In genomic region chr17:42268236-42268635, GRCh38 we compare ENCODE assay signal across 22 cellular contexts. TPM values are rescaled to one million over a fixed set of nuclear protein-coding genes. Genes with fewer than 3 reads are reported as not detected.
DNase-seq lines count a peak whose midpoint lies in the region; ATAC-seq and TF ChIP-seq lines count a peak whose summit lies in the region.
"Had no signal": no experiment of that assay in that cellular context is flagged by ENCODE, and none has a peak within 500 bp of the region (broad histone marks: within the 10 kb centered on the region; RNA-seq: fewer than 3 reads in every experiment).

No MANE protein-coding gene starts in this region.

- H3K4me1 Mint-ChIP-seq in activated CD4-positive, alpha-beta T cell treated with anti-CD3 and anti-CD28 coated beads for 36 hours, result peaks cover 69% of the 10 kb centered on the region
- peaks cover 65% of the 10 kb centered on the region for H3K4me1 Mint-ChIP-seq in CD8-positive, alpha-beta T cell (ENCODE audit: low read depth)
- peaks cover 61% of the 10 kb centered on the region for H3K4me1 Mint-ChIP-seq in activated T-helper 2 cell treated with anti-CD3 and anti-CD28 coated beads, Interferon-gamma antibody, Interleukin-2, Interleukin-4, amounts not matched to agents 10 μg/mL and 5 μg/mL and 100 μg/mL, durations not matched to agents 14 hours and 24 hours and 36 hours (ENCODE audit: low read depth)
- H3K4me1 Mint-ChIP-seq in naive thymus-derived CD8-positive, alpha-beta T cell, result peaks cover 18 to 72% (median 64%) of the 10 kb centered on the region in 4 donors

- H3K27me3 ChIP-seq in CD8-positive, alpha-beta T cell (ENCODE audit: insufficient read depth, low read length), result no peaks in the 10 kb centered on the region
- H3K27me3 ChIP-seq: BLaER1, breast epithelium, upper lobe of right lung had no signal

- intact Hi-C loops in activated CD4-positive, alpha-beta T cell treated with anti-CD3 and anti-CD28 coated beads for 36 hours (cut with DNase I, micrococcal nuclease), result loop anchor here (5.0 kb wide), 3 partner anchors 119 to 409 kb away; partner anchors contain the start of genes DNAJC7 (in 1 of the 2), PLEKHH3 (in 1 of the 2) and STAT3 (in 1 of the 2)
- intact Hi-C loops in CD8-positive, alpha-beta T cell (cut with DNase I, micrococcal nuclease), result no loop called here
- intact Hi-C loops in activated T-helper 2 cell treated with anti-CD3 and anti-CD28 coated beads, Interferon-gamma antibody, Interleukin-2, Interleukin-4, amounts not matched to agents 10 μg/mL and 5 μg/mL and 100 μg/mL, durations not matched to agents 14 hours and 24 hours and 36 hours (cut with micrococcal nuclease), result no loop called here

- DNase-seq in activated CD4-positive, alpha-beta T cell treated with anti-CD3 and anti-CD28 coated beads for 36 hours, result no peak
- DNase-seq in activated CD4-positive, alpha-beta T cell treated with anti-CD3 and anti-CD28 coated beads, Interleukin-2, amount 50 U/mL, for 1 hour, result no peak
- no peak for DNase-seq in CD8-positive, alpha-beta T cell
- DNase-seq in activated T-helper 2 cell treated with anti-CD3 and anti-CD28 coated beads, Interferon-gamma antibody, Interleukin-2, Interleukin-4, amounts not matched to agents 10 μg/mL and 5 μg/mL and 100 μg/mL, durations not matched to agents 14 hours and 24 hours and 36 hours (ENCODE audit: low spot score), result no peak
- no peak for DNase-seq in naive thymus-derived CD8-positive, alpha-beta T cell
- DNase-seq in SHP77 treated with DMSO at 0.1 percent for 48 hours (lab: John Stamatoyannopoulos, UW), result no peak
- no peak for DNase-seq in ureter (ENCODE audit: low spot score)
- DNase-seq: activated B cell treated with CpG ODN at 0.5 μM for 24 hours; DMS153; foreskin melanocyte; hypothalamus; NCI-H1436; NCI-H2171 treated with DMSO at 0.1 percent for 48 hours; Right ventricle myocardium superior; stimulated activated CD4-positive, alpha-beta T cell treated with anti-CD3 and anti-CD28 coated beads, Interleukin-1b, Interleukin-23, amount 100 ng/mL, for 48 hours; upper lobe of right lung had no signal

- H3K27ac Mint-ChIP-seq in activated CD4-positive, alpha-beta T cell treated with anti-CD3 and anti-CD28 coated beads for 36 hours, result peak overlapping the region; percentile 95
- peak overlapping the region; percentile 57 for H3K27ac Mint-ChIP-seq in CD8-positive, alpha-beta T cell
- H3K27ac Mint-ChIP-seq in activated T-helper 2 cell treated with anti-CD3 and anti-CD28 coated beads, Interferon-gamma antibody, Interleukin-2, Interleukin-4, amounts not matched to agents 10 μg/mL and 5 μg/mL and 100 μg/mL, durations not matched to agents 14 hours and 24 hours and 36 hours, result peak overlapping the region; percentile 93
- H3K27ac Mint-ChIP-seq in naive thymus-derived CD8-positive, alpha-beta T cell, result peak overlapping the region; percentile 39 to 98 (median 70)
- H3K27ac Mint-ChIP-seq: activated B cell treated with CpG ODN at 0.5 μM for 24 hours; dendritic cell treated with granulocyte-macrophage colony-stimulating factor and Interleukin-4, amounts not matched to agents 40 ng/mL and 50 ng/mL, for 4 days had no signal

- peaks cover 34% of the 10 kb centered on the region for H3K36me3 Mint-ChIP-seq in activated CD4-positive, alpha-beta T cell treated with anti-CD3 and anti-CD28 coated beads for 36 hours (ENCODE audit: low read depth)
- peaks cover 10% of the 10 kb centered on the region for H3K36me3 Mint-ChIP-seq in CD8-positive, alpha-beta T cell
- peaks cover 65% of the 10 kb centered on the region for H3K36me3 Mint-ChIP-seq in activated T-helper 2 cell treated with anti-CD3 and anti-CD28 coated beads, Interferon-gamma antibody, Interleukin-2, Interleukin-4, amounts not matched to agents 10 μg/mL and 5 μg/mL and 100 μg/mL, durations not matched to agents 14 hours and 24 hours and 36 hours (ENCODE audit: low read depth)
- peaks cover 0 to 5% (median 4%) of the 10 kb centered on the region in 3 donors for H3K36me3 Mint-ChIP-seq in naive thymus-derived CD8-positive, alpha-beta T cell

- H3K9me3 ChIP-seq in CD8-positive, alpha-beta T cell (ENCODE audit: low read length), result no peaks in the 10 kb centered on the region
- H3K9me3 ChIP-seq: breast epithelium, upper lobe of right lung had no signal

- H3K27ac ChIP-seq in CD8-positive, alpha-beta T cell (ENCODE audit: low read depth, low read length), result no peak overlapping the region
- H3K27ac ChIP-seq: BLaER1, breast epithelium, upper lobe of right lung had no signal

- peak overlapping the region; percentile 16 for H3K4me3 Mint-ChIP-seq in activated CD4-positive, alpha-beta T cell treated with anti-CD3 and anti-CD28 coated beads for 36 hours
- no peak overlapping the region for H3K4me3 Mint-ChIP-seq in CD8-positive, alpha-beta T cell
- H3K4me3 Mint-ChIP-seq in activated T-helper 2 cell treated with anti-CD3 and anti-CD28 coated beads, Interferon-gamma antibody, Interleukin-2, Interleukin-4, amounts not matched to agents 10 μg/mL and 5 μg/mL and 100 μg/mL, durations not matched to agents 14 hours and 24 hours and 36 hours (ENCODE audit: low read depth), result no peak overlapping the region
- H3K4me3 Mint-ChIP-seq in naive thymus-derived CD8-positive, alpha-beta T cell, result peak overlapping the region in 2 of 10 donors; percentile 2 to 23
- H3K4me3 Mint-ChIP-seq: activated B cell treated with CpG ODN at 0.5 μM for 24 hours; dendritic cell treated with granulocyte-macrophage colony-stimulating factor and Interleukin-4, amounts not matched to agents 40 ng/mL and 50 ng/mL, for 4 days had no signal

- no peak for ATAC-seq in activated CD4-positive, alpha-beta T cell treated with anti-CD3 and anti-CD28 coated beads for 36 hours
- ATAC-seq in CD8-positive, alpha-beta T cell, result no peak
- ATAC-seq in naive thymus-derived CD8-positive, alpha-beta T cell, result no peak
- ATAC-seq in HG03139 (IDR thresholded peaks at IDR 0.05; ENCODE audit: unreplicated experiment), result no peak
- ATAC-seq: GM12878, upper lobe of right lung had no signal

- POLR2A ChIA-PET in activated CD4-positive, alpha-beta T cell treated with anti-CD3 and anti-CD28 coated beads for 36 hours (lab: Charles Lee), result interaction anchor here (1.7 to 4.4 kb wide), 2 partner anchors 19 to 21 kb away, joined by 4 to 53 read pairs; no protein-coding TSS in a partner anchor
- POLR2A ChIA-PET in CD8-positive, alpha-beta T cell (lab: Charles Lee), result interaction anchor here (0.7 to 2.8 kb wide), 5 partner anchors 9 to 20 kb away, joined by 3 to 15 read pairs (median 3); partner anchors contain the start of gene STAT5A
- POLR2A ChIA-PET in naive thymus-derived CD8-positive, alpha-beta T cell (lab: Charles Lee), result interaction anchor here (1.6 to 4.2 kb wide), 3 partner anchors 8 to 20 kb away, joined by 5 to 46 read pairs (median 25); partner anchors contain the start of gene STAT5A

- H3K27me3 Mint-ChIP-seq in activated CD4-positive, alpha-beta T cell treated with anti-CD3 and anti-CD28 coated beads for 36 hours, result no peaks in the 10 kb centered on the region
- no peaks in the 10 kb centered on the region for H3K27me3 Mint-ChIP-seq in CD8-positive, alpha-beta T cell (ENCODE audit: low read depth)
- no peaks in the 10 kb centered on the region for H3K27me3 Mint-ChIP-seq in activated T-helper 2 cell treated with anti-CD3 and anti-CD28 coated beads, Interferon-gamma antibody, Interleukin-2, Interleukin-4, amounts not matched to agents 10 μg/mL and 5 μg/mL and 100 μg/mL, durations not matched to agents 14 hours and 24 hours and 36 hours (ENCODE audit: low read depth)
- H3K27me3 Mint-ChIP-seq in naive thymus-derived CD8-positive, alpha-beta T cell, result no peaks in the 10 kb centered on the region
- H3K27me3 Mint-ChIP-seq: activated B cell treated with CpG ODN at 0.5 μM for 24 hours; dendritic cell treated with granulocyte-macrophage colony-stimulating factor and Interleukin-4, amounts not matched to agents 40 ng/mL and 50 ng/mL, for 4 days had no signal

- H3K9me3 Mint-ChIP-seq in activated CD4-positive, alpha-beta T cell treated with anti-CD3 and anti-CD28 coated beads for 36 hours (ENCODE audit: low read depth), result peaks cover 2% of the 10 kb centered on the region
- no peaks in the 10 kb centered on the region for H3K9me3 Mint-ChIP-seq in CD8-positive, alpha-beta T cell
- peaks cover 3% of the 10 kb centered on the region for H3K9me3 Mint-ChIP-seq in activated T-helper 2 cell treated with anti-CD3 and anti-CD28 coated beads, Interferon-gamma antibody, Interleukin-2, Interleukin-4, amounts not matched to agents 10 μg/mL and 5 μg/mL and 100 μg/mL, durations not matched to agents 14 hours and 24 hours and 36 hours
- H3K9me3 Mint-ChIP-seq in naive thymus-derived CD8-positive, alpha-beta T cell, result no peaks in the 10 kb centered on the region
- H3K9me3 Mint-ChIP-seq: activated B cell treated with CpG ODN at 0.5 μM for 24 hours; dendritic cell treated with granulocyte-macrophage colony-stimulating factor and Interleukin-4, amounts not matched to agents 40 ng/mL and 50 ng/mL, for 4 days had no signal

- H3K36me3 ChIP-seq in CD8-positive, alpha-beta T cell (ENCODE audit: insufficient read depth, low read length), result no peaks in the 10 kb centered on the region
- H3K36me3 ChIP-seq: breast epithelium, upper lobe of right lung had no signal

- TF ChIP-seq CTCF in CD8-positive, alpha-beta T cell (IDR thresholded peaks at IDR 0.05), result no peak

- CTCF ChIA-PET in activated CD4-positive, alpha-beta T cell treated with anti-CD3 and anti-CD28 coated beads for 36 hours (lab: Charles Lee), result interaction anchor here (0.6 to 7.0 kb wide), 3 partner anchors 16 to 872 kb away, joined by 3 to 84 read pairs (median 20); no protein-coding TSS in a partner anchor
- CTCF ChIA-PET in CD8-positive, alpha-beta T cell (lab: Charles Lee), result interaction anchor here (1.1 to 3.8 kb wide), 3 partner anchors 22 to 46 kb away, joined by 3 to 19 read pairs (median 5); no protein-coding TSS in a partner anchor

- no peak overlapping the region for H3K4me3 ChIP-seq in CD8-positive, alpha-beta T cell (ENCODE audit: low read depth, low read length)
- H3K4me3 ChIP-seq: BLaER1, breast epithelium, GM12878, lung, upper lobe of right lung had no signal

- H3K4me1 ChIP-seq in CD8-positive, alpha-beta T cell (ENCODE audit: insufficient read depth, low read length), result peaks cover 46% of the 10 kb centered on the region

RNA-seq across cellular contexts. Expression of gene STAT5B, which starts 8.0 kb away (rescaled TPM):
- total RNA-seq in activated CD4-positive, alpha-beta T cell treated with anti-CD3 and anti-CD28 coated beads for 36 hours, result 100 to 1,000 TPM; 162 to 203 TPM
- total RNA-seq in CD8-positive, alpha-beta T cell, result 10 to 100 TPM; 85.2 to 85.5 TPM
- total RNA-seq in activated T-helper 2 cell treated with anti-CD3 and anti-CD28 coated beads, Interferon-gamma antibody, Interleukin-2, Interleukin-4, amounts not matched to agents 10 μg/mL and 5 μg/mL and 100 μg/mL, durations not matched to agents 14 hours and 24 hours and 36 hours, result 162 and 164 TPM in 2 replicates
- total RNA-seq in naive thymus-derived CD8-positive, alpha-beta T cell, result 100 to 1,000 TPM; 137 to 149 TPM
- polyA plus RNA-seq in naive thymus-derived CD8-positive, alpha-beta T cell, result 10 to 100 TPM; 66.3 to 94.0 (median 82.8) TPM
- total RNA-seq in ureter, result 64.0 TPM

RNA-seq across cellular contexts. Expression of gene STAT5A, which starts 20.1 kb away (rescaled TPM):
- 100 to 1,000 TPM; 178 to 203 TPM for total RNA-seq in activated CD4-positive, alpha-beta T cell treated with anti-CD3 and anti-CD28 coated beads for 36 hours
- 100 to 1,000 TPM; 300 to 319 TPM for total RNA-seq in CD8-positive, alpha-beta T cell
- total RNA-seq in activated T-helper 2 cell treated with anti-CD3 and anti-CD28 coated beads, Interferon-gamma antibody, Interleukin-2, Interleukin-4, amounts not matched to agents 10 μg/mL and 5 μg/mL and 100 μg/mL, durations not matched to agents 14 hours and 24 hours and 36 hours, result 288 and 302 TPM in 2 replicates
- total RNA-seq in naive thymus-derived CD8-positive, alpha-beta T cell, result 100 to 1,000 TPM; 117 to 122 TPM
- polyA plus RNA-seq in naive thymus-derived CD8-positive, alpha-beta T cell, result 100 to 1,000 TPM in 1 of 3 donors, 10 to 100 TPM in 2; 59.6 to 115 (median 89.1) TPM
- 37.4 TPM for total RNA-seq in ureter

Comparison
In these comparisons a context has a peak if more than half of its experiments do, and no peak if none do; other contexts are left out.
1. intact Hi-C loops: an anchor here in activated CD4-positive, alpha-beta T cell treated with anti-CD3 and anti-CD28 coated beads for 36 hours (5.0 kb wide); none called in CD8-positive, alpha-beta T cell and activated T-helper 2 cell treated with anti-CD3 and anti-CD28 coated beads, Interferon-gamma antibody, Interleukin-2, Interleukin-4, amounts not matched to agents 10 μg/mL and 5 μg/mL and 100 μg/mL, durations not matched to agents 14 hours and 24 hours and 36 hours.